16 cellular contexts compared by ENCODE assay signal in genomic region chr9:126480810-126481209, GRCh38.
DNase-seq lines count a peak whose midpoint lies in the region; ATAC-seq and FAIRE-seq lines count a peak whose summit lies in the region.
"Had no signal": no experiment of that assay in that cellular context is flagged by ENCODE, and none has a peak within 500 bp of the region (broad histone marks: within the 10 kb centered on the region; RNA-seq: fewer than 3 reads in every experiment).

No MANE protein-coding gene starts in this region.

- H3K27ac Mint-ChIP-seq in stimulated activated naive B cell treated with anti-CD40 and anti-IgM and Interleukin-4, amounts not matched to agents 10 μg/mL and 1 μg/mL and 100 μg/mL, for 72 hours, result peak overlapping the region; percentile 42

- peaks cover 10 to 22% (median 12%) of the 10 kb centered on the region in 11 experiments; a peak in 20 of 22 replicates for H3K9me3 ChIP-seq in BLaER1 treated with 17β-estradiol and CSF1 and Interleukin-3, amounts not matched to agents 10 nM and 100 nM (replicated peaks in 1 of 11)
- H3K9me3 ChIP-seq: SJSA1 had no signal

- peaks cover 0 to 5% (median 0%) of the 10 kb centered on the region in 11 experiments; a peak in 1 of 22 replicates for H3K27me3 ChIP-seq in BLaER1 treated with 17β-estradiol and CSF1 and Interleukin-3, amounts not matched to agents 10 nM and 100 nM
- H3K27me3 ChIP-seq: SJSA1 had no signal

- H3K4me1 Mint-ChIP-seq in stimulated activated naive B cell treated with anti-CD40 and anti-IgM and Interleukin-4, amounts not matched to agents 10 μg/mL and 1 μg/mL and 100 μg/mL, for 72 hours, result peaks cover 27 to 37% of the 10 kb centered on the region in 2 donors

- H3K36me3 Mint-ChIP-seq in stimulated activated naive B cell treated with anti-CD40 and anti-IgM and Interleukin-4, amounts not matched to agents 10 μg/mL and 1 μg/mL and 100 μg/mL, for 72 hours, result peaks cover 9 to 27% of the 10 kb centered on the region in 2 donors

- H3K27ac ChIP-seq in BLaER1 treated with 17β-estradiol and CSF1 and Interleukin-3, amounts not matched to agents 10 nM and 100 nM, result peak overlapping the region in 9 of 11 experiments; percentile 33 to 85 (median 72); a peak in 18 of 22 replicates
- H3K27ac ChIP-seq: HL-60, SJSA1 had no signal

- peaks cover 47 to 87% (median 70%) of the 10 kb centered on the region in 10 experiments for H3K4me1 ChIP-seq in BLaER1 treated with 17β-estradiol and CSF1 and Interleukin-3, amounts not matched to agents 10 nM and 100 nM
- H3K4me1 ChIP-seq: SJSA1 had no signal

- no peak for FAIRE-seq in frontal cortex (lab: Jason Lieb, UNC)
- FAIRE-seq: H54 had no signal

- peaks cover 0 to 13% (median 5%) of the 10 kb centered on the region in 11 experiments; a peak in 5 of 22 replicates for H3K36me3 ChIP-seq in BLaER1 treated with 17β-estradiol and CSF1 and Interleukin-3, amounts not matched to agents 10 nM and 100 nM
- H3K36me3 ChIP-seq: SJSA1 had no signal

- no peak overlapping the region for H3K4me3 Mint-ChIP-seq in stimulated activated naive B cell treated with anti-CD40 and anti-IgM and Interleukin-4, amounts not matched to agents 10 μg/mL and 1 μg/mL and 100 μg/mL, for 72 hours

- peaks cover 13 to 17% of the 10 kb centered on the region in 2 donors for H3K27me3 Mint-ChIP-seq in stimulated activated naive B cell treated with anti-CD40 and anti-IgM and Interleukin-4, amounts not matched to agents 10 μg/mL and 1 μg/mL and 100 μg/mL, for 72 hours

- H3K4me3 ChIP-seq in BLaER1 treated with 17β-estradiol and CSF1 and Interleukin-3, amounts not matched to agents 10 nM and 100 nM, result peak overlapping the region in 1 of 10 experiments; percentile 23; a peak in 1 of 20 replicates
- H3K4me3 ChIP-seq: SJSA1 had no signal

- peaks cover 6 to 8% of the 10 kb centered on the region in 2 donors for H3K9me3 Mint-ChIP-seq in stimulated activated naive B cell treated with anti-CD40 and anti-IgM and Interleukin-4, amounts not matched to agents 10 μg/mL and 1 μg/mL and 100 μg/mL, for 72 hours

- ATAC-seq in stimulated activated naive B cell treated with anti-CD40 and anti-IgM and Interleukin-4, amounts not matched to agents 10 μg/mL and 1 μg/mL and 100 μg/mL, for 72 hours (replicated peaks), result no peak
- no peak for ATAC-seq in HG02870 (IDR thresholded peaks at IDR 0.05; ENCODE audit: unreplicated experiment)

- peak overlapping the region in 7 of 11 experiments; percentile 34 to 72 (median 47); a peak in 12 of 22 replicates for H3K9ac ChIP-seq in BLaER1 treated with 17β-estradiol and CSF1 and Interleukin-3, amounts not matched to agents 10 nM and 100 nM

- DNase-seq in NCI-H69 (lab: John Stamatoyannopoulos, UW) (peak; percentile 33), left kidney (ENCODE audit: low read depth, low spot score) (peak; percentile 16), frontal cortex (ENCODE audit: low spot score in 2 of 2) (no peak)
- no peak for DNase-seq in stimulated activated naive B cell treated with anti-CD40 and anti-IgM and Interleukin-4, amounts not matched to agents 10 μg/mL and 1 μg/mL and 100 μg/mL, for 72 hours
- DNase-seq in stimulated activated CD4-positive, alpha-beta T cell treated with anti-CD3 and anti-CD28 coated beads, Interleukin-4, amount 100 ng/mL, for 24 hours, result no peak
- DNase-seq: C1 segment of cervical spinal cord; DMS 273 treated with DMSO at 0.1 percent for 48 hours; MV-4-11; NCI-H1417 treated with DMSO at 0.1 percent for 48 hours; NCI-H446 treated with DMSO at 0.1 percent for 48 hours; NK-92 treated with Interleukin-12 subunit alpha and Interleukin-12 subunit beta, amount 100 ng/mL, for 24 hours had no signal

- H3K4me2 ChIP-seq in BLaER1 treated with 17β-estradiol and CSF1 and Interleukin-3, amounts not matched to agents 10 nM and 100 nM, result peak overlapping the region; percentile 59 to 96 (median 77)

- H4K20me1 ChIP-seq in BLaER1 treated with 17β-estradiol and CSF1 and Interleukin-3, amounts not matched to agents 10 nM and 100 nM, result no peaks in the 10 kb centered on the region

Comparison
In these comparisons a context has a peak if more than half of its experiments do, and no peak if none do; other contexts are left out.
1. DNase-seq: peak in NCI-H69 (single experiment) and left kidney (single experiment); none in stimulated activated naive B cell treated with anti-CD40 and anti-IgM and Interleukin-4, amounts not matched to agents 10 μg/mL and 1 μg/mL and 100 μg/mL, for 72 hours (single experiment), frontal cortex (0 of 2) and stimulated activated CD4-positive, alpha-beta T cell treated with anti-CD3 and anti-CD28 coated beads, Interleukin-4, amount 100 ng/mL, for 24 hours (single experiment).